7 cellular contexts compared by ENCODE assay signal in genomic region chr21:44940116-44940631, GRCh38. TPM values are rescaled to one million over a fixed set of nuclear protein-coding genes. Genes with fewer than 3 reads are reported as not detected.
A peak's percentile ranks its signal among the peaks of the same experiment; 100 is the strongest.
DNase-seq lines count a peak whose midpoint lies in the region; ATAC-seq and TF ChIP-seq lines count a peak whose summit lies in the region.

No MANE protein-coding gene starts in this region.

- H3K36me3 ChIP-seq in SJSA1 (peaks cover 55% of the 10 kb centered on the region), fibroblast of lung (ENCODE audit: control insufficient read depth, insufficient read depth, low read length) (peaks cover 4% of the 10 kb centered on the region), ovary (no peaks in the 10 kb centered on the region)

- 1% methylated on average over 26 to 53 of the region's 53 CpGs for WGBS in ovary, 3 donors

- H3K79me2 ChIP-seq in fibroblast of lung (ENCODE audit: control insufficient read depth, insufficient read depth, low read length), result peaks cover 23% of the 10 kb centered on the region

- H3K9me3 ChIP-seq in SJSA1 (replicated peaks), result no peaks in the 10 kb centered on the region
- no peaks in the 10 kb centered on the region for H3K9me3 ChIP-seq in fibroblast of lung (ENCODE audit: control insufficient read depth, insufficient read depth, low read depth, low read length)
- no peaks in the 10 kb centered on the region for H3K9me3 ChIP-seq in ovary

- ATAC-seq in GM18861 (IDR thresholded peaks at IDR 0.05; ENCODE audit: unreplicated experiment) (peak; percentile 27), HG02798 (IDR thresholded peaks at IDR 0.05; ENCODE audit: poor library complexity, unreplicated experiment) (peak; percentile 25), HG03097 (IDR thresholded peaks at IDR 0.05; ENCODE audit: low FRiP score, unreplicated experiment) (no peak)

- H3K4me3 ChIP-seq in SJSA1 (peak overlapping the region; percentile 66), fibroblast of lung (replicated peaks in 1 of 4; ENCODE audit: control extremely low read depth in 1 of 4, insufficient read depth in 1 of 4, low read depth in 3 of 4, low read length in 4 of 4) (peak overlapping the region; percentile 70 to 92 (median 81)), ovary (peak overlapping the region; percentile 82)

- H3K27me3 ChIP-seq in SJSA1 (replicated peaks) (no peaks in the 10 kb centered on the region), fibroblast of lung (ENCODE audit: control insufficient read depth, insufficient read depth, low read length) (no peaks in the 10 kb centered on the region), ovary (no peaks in the 10 kb centered on the region)

- H3K9ac ChIP-seq in fibroblast of lung (ENCODE audit: insufficient read depth, low read length), result peak overlapping the region; percentile 46

- no peak for TF ChIP-seq EP300 in ovary (IDR thresholded peaks at IDR 0.05)

- TF ChIP-seq CTCF in fibroblast of lung (conservative IDR thresholded peaks at IDR 0.05 in 1 of 2, IDR thresholded peaks at IDR 0.05 in 1 of 2; ENCODE audit: low read depth in 1 of 2, low read length in 2 of 2) (no peak), ovary (IDR thresholded peaks at IDR 0.05) (no peak), GM10266 (IDR thresholded peaks at IDR 0.05; ENCODE audit: control insufficient read depth, insufficient read depth, low read depth, missing control alignments) (no peak)

- H3K4me2 ChIP-seq in fibroblast of lung (ENCODE audit: extremely low read depth, insufficient read depth, low read length), result peak overlapping the region; percentile 87

- H3K27ac ChIP-seq in SJSA1 (no peak overlapping the region), fibroblast of lung (ENCODE audit: insufficient read depth, low read length) (peak overlapping the region; percentile 37), ovary (peak overlapping the region in 1 of 2 donors; percentile 6)

- no peaks in the 10 kb centered on the region for H4K20me1 ChIP-seq in fibroblast of lung (ENCODE audit: control insufficient read depth, extremely low read depth, insufficient read depth, low read length)

- H3K4me1 ChIP-seq in SJSA1 (replicated peaks) (peaks cover 20% of the 10 kb centered on the region), fibroblast of lung (ENCODE audit: control insufficient read depth, extremely low read depth, insufficient read depth, low read length) (peaks cover 2% of the 10 kb centered on the region), ovary (ENCODE audit: insufficient read depth) (peaks cover 7% of the 10 kb centered on the region)

- TF ChIP-seq POLR2A in ovary (IDR thresholded peaks at IDR 0.05), result no peak

- peak overlapping the region; percentile 60 for H2AFZ ChIP-seq in fibroblast of lung (ENCODE audit: low read length)

- intact Hi-C loops in ovary (cut with DNase I), result loop anchor here in 2 of 4 donors (5.0 to 10.0 kb wide), 3 partner anchors 68 to 505 kb away; partner anchors contain the start of gene PTTG1IP (in 1 of the 2)

- DNase-seq in SJSA1 (ENCODE audit: low read depth in 1 of 2, low spot score in 2 of 2) (peak in 1 of 2 experiments; percentile 22), fibroblast of lung (ENCODE audit: low read depth in 2 of 2) (no peak), ovary (no peak), GM10266 (ENCODE audit: extremely low spot score) (no peak)

RNA-seq across cellular contexts. Expression of gene SLX9, which starts 0.3 kb away (rescaled TPM):
- 25.5 and 31.6 TPM in 2 replicates for total RNA-seq in SJSA1 (2014; rRNA removed; shearing (Covaris generic))
- 14.9 and 16.2 TPM in 2 replicates for total RNA-seq in fibroblast of lung
- polyA plus RNA-seq in fibroblast of lung, result 9.7 and 12.2 TPM in 2 replicates
- polyA plus RNA-seq in fibroblast of lung (2012), result 21.1 and 28.0 TPM in 2 replicates
- 0.63 and 3.6 TPM in 2 replicates for polyA minus RNA-seq in fibroblast of lung (ENCODE audit: low replicate concordance)
- 10 to 100 TPM in 6 of 7 donors, 1 to 10 TPM in 1; 5.6 to 24.1 (median 17.2) TPM for total RNA-seq in ovary
- polyA plus RNA-seq in ovary, result 10 to 100 TPM in 1 of 2 donors, 1 to 10 TPM in 1; 5.6 to 14.0 TPM

RNA-seq across cellular contexts. Expression of gene ITGB2, which starts 19.5 kb away (rescaled TPM):
- 116 and 120 TPM in 2 replicates for total RNA-seq in SJSA1 (2014; rRNA removed; shearing (Covaris generic))
- total RNA-seq in fibroblast of lung (not detected in 2 replicates), ovary (10 to 100 TPM in 6 of 7 donors, 1 to 10 TPM in 1; 9.6 to 58.3 (median 17.6) TPM)
- polyA plus RNA-seq in fibroblast of lung (0.05 TPM in 1 of 2 replicates, not detected in the other), ovary (10 to 100 TPM; 13.0 to 31.1 TPM)
- not detected in 2 replicates for polyA plus RNA-seq in fibroblast of lung (2012)
- polyA minus RNA-seq in fibroblast of lung (ENCODE audit: low replicate concordance), result 0.63 TPM in 1 of 2 replicates, not detected in the other

Comparison
In these comparisons a context has a peak if more than half of its experiments do, and no peak if none do; other contexts are left out.
1. RNA of gene ITGB2, which starts 19.5 kb away (total RNA-seq): 116 to 120 TPM in SJSA1 and 9.6 to 58.3 TPM in ovary; not detected in fibroblast of lung; every median in the first group is over 10 times any median in the second.
2. Peak in every context shown above with its lines, with median percentiles within 50 percentile points of each other: H3K4me3 ChIP-seq.